In the genomic region with DNA sequence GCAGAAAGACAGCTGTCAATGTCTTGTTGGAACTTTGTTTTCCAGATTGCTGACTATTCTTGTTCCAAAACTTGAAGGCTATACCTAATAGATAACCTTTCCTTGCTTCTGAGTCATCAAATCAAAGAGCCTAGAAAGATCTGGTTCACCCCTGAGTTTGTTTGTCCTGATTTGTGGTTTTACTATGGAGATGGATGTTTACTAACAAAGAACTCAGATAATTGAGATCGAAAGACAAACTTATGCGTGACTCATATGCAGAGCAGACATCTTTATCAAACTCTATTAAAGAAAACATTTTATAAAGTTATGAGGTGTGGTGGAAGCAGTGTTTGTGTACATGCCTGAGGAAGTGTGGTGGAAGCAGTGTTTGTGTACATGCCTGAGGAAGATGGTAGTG, we compare ENCODE assay signal across 16 cellular contexts.
DNase-seq lines count a peak whose midpoint lies in the region; ATAC-seq, FAIRE-seq and TF ChIP-seq lines count a peak whose summit lies in the region.
"Had no signal": no experiment of that assay in that cellular context is flagged by ENCODE, and none has a peak within 500 bp of the region (broad histone marks: within the 10 kb centered on the region; RNA-seq: fewer than 3 reads in every experiment).

No MANE protein-coding gene starts in this region.

- WGBS in A549 (ENCODE audit: missing lambda C conversion rate): 93% methylated on average over 2 of the region's 2 CpGs
- 100% methylated on average over 2 of the region's 2 CpGs for WGBS in mammary epithelial cell (ENCODE audit: low coverage, missing lambda C conversion rate)
- 89 to 91% methylated on average over 2 of the region's 2 CpGs for WGBS in sigmoid colon, 2 donors

- no peak for TF ChIP-seq RAD21 in A549 (conservative IDR thresholded peaks at IDR 0.05 in 1 of 2, IDR thresholded peaks at IDR 0.05 in 1 of 2)

- peak overlapping the region; percentile 51 for H3K27ac Mint-ChIP-seq in T-helper 17 cell
- H3K27ac Mint-ChIP-seq: GM23338 had no signal

- H3K4me3 Mint-ChIP-seq in T-helper 17 cell: no peak overlapping the region
- H3K4me3 Mint-ChIP-seq: CD4-positive, alpha-beta memory T cell; GM23338 had no signal

- no peak overlapping the region for H3K9ac ChIP-seq in mammary epithelial cell (ENCODE audit: insufficient read depth, low read length)

- no peak overlapping the region for H3K4me3 ChIP-seq in A549
- H3K4me3 ChIP-seq in mammary epithelial cell (replicated peaks in 1 of 3; ENCODE audit: insufficient read depth in 1 of 3, low read depth in 2 of 3, low read length in 3 of 3): no peak overlapping the region
- H3K4me3 ChIP-seq in sigmoid colon: no peak overlapping the region
- H3K4me3 ChIP-seq: GM12878, GM23338 had no signal

- CTCF ChIA-PET in A549 (lab: Yijun Ruan, JAX) (interaction anchor here (1.1 kb wide), 1 partner anchor 15 kb away, joined by 4 read pairs; no protein-coding TSS in a partner anchor), mammary epithelial cell (lab: Charles Lee; ENCODE audit: low non-redundant PET) (no interaction called here)

- H3K4me2 ChIP-seq in A549 (no peak overlapping the region), mammary epithelial cell (ENCODE audit: insufficient read depth, low read depth, low read length) (no peak overlapping the region)
- H3K4me2 ChIP-seq: GM23338 had no signal

- H3K27ac ChIP-seq in A549 (no peak overlapping the region), foreskin keratinocyte (no peak overlapping the region), mammary epithelial cell (ENCODE audit: insufficient read depth, low read depth, low read length) (no peak overlapping the region), sigmoid colon (no peak overlapping the region)
- H3K27ac ChIP-seq: C4-2B had no signal

- dilution Hi-C loops in mammary epithelial cell (cut with HindIII; ENCODE audit: low sequenced_read_pairs): no loop called here

- TF ChIP-seq POLR2A in A549 (IDR thresholded peaks at IDR 0.05; ENCODE audit: low read length) (no peak), sigmoid colon (IDR thresholded peaks at IDR 0.05) (no peak)

- no peaks in the 10 kb centered on the region for H3K4me1 ChIP-seq in A549
- no peaks in the 10 kb centered on the region for H3K4me1 ChIP-seq in foreskin keratinocyte
- no peaks in the 10 kb centered on the region for H3K4me1 ChIP-seq in mammary epithelial cell (ENCODE audit: insufficient read depth, low read length)
- H3K4me1 ChIP-seq in sigmoid colon: no peaks in the 10 kb centered on the region
- H3K4me1 ChIP-seq: BE2C had no signal

- H3K9me3 ChIP-seq in A549: peaks cover 20% of the 10 kb centered on the region
- peaks cover 5% of the 10 kb centered on the region for H3K9me3 ChIP-seq in T-helper 17 cell (ENCODE audit: control insufficient read depth, low read length, poor library complexity, severe bottlenecking)
- H3K9me3 ChIP-seq in mammary epithelial cell (replicated peaks; ENCODE audit: insufficient read depth, low read length): no peaks in the 10 kb centered on the region
- H3K9me3 ChIP-seq in sigmoid colon: peaks cover 0 to 4% (median 0%) of the 10 kb centered on the region in 4 donors

- DNase-seq in A549 (ENCODE audit: low read depth in 1 of 2, low spot score in 1 of 2) (no peak), LHCN-M2 (ENCODE audit: low read depth) (peak; percentile 21), T-helper 17 cell (no peak), foreskin keratinocyte (no peak), mammary epithelial cell (no peak), sigmoid colon (no peak)
- DNase-seq: BE2C; CD4-positive, alpha-beta memory T cell; DMS79; H7 had no signal

- H3K36me3 ChIP-seq in mammary epithelial cell (ENCODE audit: insufficient read depth, low read length) (no peaks in the 10 kb centered on the region), sigmoid colon (no peaks in the 10 kb centered on the region)
- H3K36me3 ChIP-seq: BE2C had no signal

- POLR2A ChIA-PET in A549 (lab: Yijun Ruan, JAX): no interaction called here

- H3K27me3 ChIP-seq in foreskin keratinocyte (no peaks in the 10 kb centered on the region), mammary epithelial cell (ENCODE audit: insufficient read depth, low read length) (no peaks in the 10 kb centered on the region), sigmoid colon (no peaks in the 10 kb centered on the region)
- H3K27me3 ChIP-seq: BE2C had no signal

- peak; percentile 72 for FAIRE-seq in A549 (lab: Jason Lieb, UNC)
- FAIRE-seq: GM12878, GM18507 had no signal

- intact Hi-C loops in mammary epithelial cell (cut with micrococcal nuclease) (no loop called here), sigmoid colon (cut with DNase I) (no loop called here)

- ATAC-seq in A549 (no peak), T-helper 17 cell (no peak), foreskin keratinocyte (peak; percentile 11), GM21367 (IDR thresholded peaks at IDR 0.05; ENCODE audit: unreplicated experiment) (no peak), HG03520 (IDR thresholded peaks at IDR 0.05; ENCODE audit: unreplicated experiment) (no peak)
- ATAC-seq: GM12878, GM23338 had no signal

- H4K20me1 ChIP-seq in mammary epithelial cell (ENCODE audit: insufficient read depth, low read length): no peaks in the 10 kb centered on the region

- no peak overlapping the region for H2AFZ ChIP-seq in mammary epithelial cell (ENCODE audit: low read depth, low read length)
- H2AFZ ChIP-seq: GM23338 had no signal

- H3K4me1 Mint-ChIP-seq in T-helper 17 cell: peaks cover 3% of the 10 kb centered on the region
- H3K4me1 Mint-ChIP-seq: CD4-positive, alpha-beta memory T cell; GM23338 had no signal

- peaks cover 4% of the 10 kb centered on the region for H3K36me3 Mint-ChIP-seq in T-helper 17 cell (ENCODE audit: low read depth)

- TF ChIP-seq EP300 in A549 (IDR thresholded peaks at IDR 0.05) (no peak), sigmoid colon (IDR thresholded peaks at IDR 0.05) (no peak)

- no peaks in the 10 kb centered on the region for H3K79me2 ChIP-seq in mammary epithelial cell (ENCODE audit: insufficient read depth, low read length)

- TF ChIP-seq CTCF in A549 (IDR thresholded peaks at IDR 0.05): no peak
- TF ChIP-seq CTCF in foreskin keratinocyte (conservative IDR thresholded peaks at IDR 0.05): no peak
- no peak for TF ChIP-seq CTCF in mammary epithelial cell (conservative IDR thresholded peaks at IDR 0.05 in 1 of 2, IDR thresholded peaks at IDR 0.05 in 1 of 2; ENCODE audit: extremely low read depth in 1 of 2, insufficient read depth in 1 of 2, low read depth in 1 of 2, low read length in 2 of 2)
- TF ChIP-seq CTCF in sigmoid colon (IDR thresholded peaks at IDR 0.05): no peak

- no peaks in the 10 kb centered on the region for H3K27me3 Mint-ChIP-seq in T-helper 17 cell
- H3K27me3 Mint-ChIP-seq: CD4-positive, alpha-beta memory T cell had no signal

- BruUV-seq in mammary epithelial cell (replicated peaks; lab: Mats Ljungman, UMichigan): no TSS peak

- in situ Hi-C loops in mammary epithelial cell (cut with MboI; ENCODE audit: low sequenced_read_pairs in 2 of 2): no loop called here

TF ChIP-seq in A549, 52 proteins besides CTCF, POLR2A, EP300 and RAD21:
- TF ChIP-seq FOSL2 (IDR thresholded peaks at IDR 0.05) (no peak), FOSL2 (CRISPR knock-in tag; IDR thresholded peaks at IDR 0.05) (0 out of 2 replicates have a peak, but pooled peaks have one; percentile 27), ZSCAN20 (CRISPR knock-in tag; IDR thresholded peaks at IDR 0.05) (no peak)
TF ChIP-seq in A549: peak in this region for 1.
